ENCODE assay signal across 8 cellular contexts in the genomic region with DNA sequence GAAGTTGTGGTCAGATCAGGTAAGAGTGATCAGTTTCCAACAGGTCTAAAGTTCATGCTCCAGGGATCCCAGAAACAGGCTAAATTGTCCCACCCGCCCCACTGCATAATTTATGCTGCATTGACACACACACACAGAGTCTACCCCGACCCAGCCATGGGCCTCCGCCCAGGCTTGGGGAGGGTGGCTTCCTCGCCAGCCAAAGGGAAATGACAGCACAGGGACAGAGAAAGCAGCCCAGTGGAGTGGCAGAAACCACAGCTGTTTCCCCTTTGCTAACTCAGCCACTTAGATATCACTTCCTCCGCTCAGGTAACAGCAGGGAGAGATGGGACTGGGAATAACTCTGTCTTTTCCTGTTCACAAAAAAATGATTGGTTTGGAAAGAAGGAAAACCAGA. TPM values are rescaled to one million over a fixed set of nuclear protein-coding genes. Genes with fewer than 3 reads are reported as not detected.
DNase-seq lines count a peak whose midpoint lies in the region; ATAC-seq and TF ChIP-seq lines count a peak whose summit lies in the region.

No MANE protein-coding gene starts in this region.

- H3K4me3 ChIP-seq in CD8-positive, alpha-beta memory T cell (ENCODE audit: low read length) = no peak overlapping the region
- no peak overlapping the region for H3K4me3 ChIP-seq in smooth muscle cell

- peaks cover 96% of the 10 kb centered on the region for H4K20me1 ChIP-seq in smooth muscle cell (ENCODE audit: low read depth)

- H3K4me2 ChIP-seq in smooth muscle cell = no peak overlapping the region

- H3K27ac ChIP-seq in CD8-positive, alpha-beta memory T cell (ENCODE audit: low read depth, low read length) = no peak overlapping the region
- H3K27ac ChIP-seq in smooth muscle cell (ENCODE audit: low read depth) = no peak overlapping the region

- H3K4me1 Mint-ChIP-seq in CD8-positive, alpha-beta memory T cell = peaks cover 13 to 18% (median 17%) of the 10 kb centered on the region in 3 donors
- H3K4me1 Mint-ChIP-seq in activated T-cell treated with anti-CD3 and anti-CD28 coated beads, Interleukin-2, amount 50 U/mL, for 4 hours (ENCODE audit: low read depth) = peaks cover 25% of the 10 kb centered on the region
- peaks cover 15 to 16% of the 10 kb centered on the region in 2 donors for H3K4me1 Mint-ChIP-seq in immature natural killer cell

- H3K9ac ChIP-seq in smooth muscle cell (ENCODE audit: low read depth) = no peak overlapping the region

- POLR2A ChIA-PET in CD8-positive, alpha-beta memory T cell (lab: Charles Lee) = no interaction called here

- no peaks in the 10 kb centered on the region for H3K36me3 Mint-ChIP-seq in CD8-positive, alpha-beta memory T cell
- no peaks in the 10 kb centered on the region for H3K36me3 Mint-ChIP-seq in activated T-cell treated with anti-CD3 and anti-CD28 coated beads, Interleukin-2, amount 50 U/mL, for 4 hours (ENCODE audit: insufficient read depth)
- H3K36me3 Mint-ChIP-seq in immature natural killer cell = no peaks in the 10 kb centered on the region

- peaks cover 16% of the 10 kb centered on the region for H3K4me1 ChIP-seq in CD8-positive, alpha-beta memory T cell (ENCODE audit: insufficient read depth, low read length)
- peaks cover 16% of the 10 kb centered on the region for H3K4me1 ChIP-seq in smooth muscle cell (ENCODE audit: low read depth)

- H3K27me3 ChIP-seq in CD8-positive, alpha-beta memory T cell (ENCODE audit: insufficient read depth, low read length, poor library complexity, severe bottlenecking) = peaks cover 4% of the 10 kb centered on the region
- H3K27me3 ChIP-seq in smooth muscle cell (ENCODE audit: low read depth) = no peaks in the 10 kb centered on the region

- no peaks in the 10 kb centered on the region for H3K36me3 ChIP-seq in CD8-positive, alpha-beta memory T cell (ENCODE audit: insufficient read depth, low read length)
- H3K36me3 ChIP-seq in smooth muscle cell (ENCODE audit: low read depth) = no peaks in the 10 kb centered on the region

- peak; percentile 68 for ATAC-seq in HG03196 (IDR thresholded peaks at IDR 0.05; ENCODE audit: unreplicated experiment)
- peak; percentile 73 to 86 for ATAC-seq in activated T-cell treated with anti-CD3 and anti-CD28 coated beads, Interleukin-2, amount 50 U/mL, for 4 hours
- no peak for ATAC-seq in HG03342 (IDR thresholded peaks at IDR 0.05; ENCODE audit: unreplicated experiment)

- no peaks in the 10 kb centered on the region for H3K9me3 ChIP-seq in CD8-positive, alpha-beta memory T cell (ENCODE audit: low read length)
- no peaks in the 10 kb centered on the region for H3K9me3 ChIP-seq in smooth muscle cell (replicated peaks; ENCODE audit: low read depth)

- H3F3A ChIP-seq in smooth muscle cell (ENCODE audit: low read depth) = peaks cover 5% of the 10 kb centered on the region

- H2AFZ ChIP-seq in smooth muscle cell (ENCODE audit: low read depth) = no peak overlapping the region

- peak overlapping the region in 7 of 8 donors; percentile 8 to 77 (median 42) for H3K27ac Mint-ChIP-seq in CD8-positive, alpha-beta memory T cell
- peak overlapping the region in 1 of 6 donors; percentile 5 for H3K27ac Mint-ChIP-seq in immature natural killer cell

- H3K79me2 ChIP-seq in smooth muscle cell (ENCODE audit: low read depth) = peaks cover 94% of the 10 kb centered on the region

- peak in 1 of 5 donors; percentile 7 for DNase-seq in CD8-positive, alpha-beta memory T cell
- DNase-seq in activated T-cell treated with anti-CD3 and anti-CD28 coated beads, Interleukin-2, amount 50 U/mL, for 4 hours = peak; percentile 12
- DNase-seq in lung microvascular endothelial cell (ENCODE audit: low read depth in 2 of 2) = peak; percentile 62 to 81
- DNase-seq in NCI-H526 treated with DMSO at 0.1 percent for 48 hours (lab: John Stamatoyannopoulos, UW) = no peak
- DNase-seq in smooth muscle cell (lab: John Stamatoyannopoulos, UW; ENCODE audit: unreplicated experiment) = no peak
- DNase-seq in immature natural killer cell = no peak

- H3K9me3 Mint-ChIP-seq in CD8-positive, alpha-beta memory T cell = no peaks in the 10 kb centered on the region
- no peaks in the 10 kb centered on the region for H3K9me3 Mint-ChIP-seq in activated T-cell treated with anti-CD3 and anti-CD28 coated beads, Interleukin-2, amount 50 U/mL, for 4 hours
- no peaks in the 10 kb centered on the region for H3K9me3 Mint-ChIP-seq in immature natural killer cell

- WGBS in smooth muscle cell (ENCODE audit: low lambda C conversion rate) = 70% methylated on average over 5 of the region's 5 CpGs

- peaks cover 4 to 16% of the 10 kb centered on the region in 2 donors for H3K27me3 Mint-ChIP-seq in CD8-positive, alpha-beta memory T cell
- H3K27me3 Mint-ChIP-seq in activated T-cell treated with anti-CD3 and anti-CD28 coated beads, Interleukin-2, amount 50 U/mL, for 4 hours (ENCODE audit: low read depth) = peaks cover 4% of the 10 kb centered on the region
- H3K27me3 Mint-ChIP-seq in immature natural killer cell (ENCODE audit: low read depth in 3 of 3) = peaks cover 0 to 2% (median 1%) of the 10 kb centered on the region in 3 donors

- peak overlapping the region in 6 of 7 donors; percentile 9 to 75 (median 26) for H3K4me3 Mint-ChIP-seq in CD8-positive, alpha-beta memory T cell
- peak overlapping the region; percentile 33 for H3K4me3 Mint-ChIP-seq in activated T-cell treated with anti-CD3 and anti-CD28 coated beads, Interleukin-2, amount 50 U/mL, for 4 hours
- peak overlapping the region in 1 of 5 donors; percentile 37 for H3K4me3 Mint-ChIP-seq in immature natural killer cell

- TF ChIP-seq CTCF in smooth muscle cell (IDR thresholded peaks at IDR 0.05; ENCODE audit: borderline replicate concordance, insufficient read depth, poor library complexity, severe bottlenecking) = no peak

- CTCF ChIA-PET in CD8-positive, alpha-beta memory T cell (lab: Charles Lee) = interaction anchor here (1.0 kb wide), 1 partner anchor 87 kb away, joined by 4 read pairs; no protein-coding TSS in a partner anchor

RNA-seq across cellular contexts. Expression of a gene that starts 9.4 kb away (rescaled TPM):
- 1 to 10 TPM; 7.7 to 8.0 TPM for total RNA-seq in CD8-positive, alpha-beta memory T cell
- polyA plus RNA-seq in CD8-positive, alpha-beta memory T cell = 0.48 TPM
- 1 to 10 TPM; 2.4 to 2.8 (median 2.4) TPM for total RNA-seq in activated T-cell treated with anti-CD3 and anti-CD28 coated beads, Interleukin-2, amount 50 U/mL, for 4 hours
- 0.99 and 2.0 TPM in 2 replicates for total RNA-seq in lung microvascular endothelial cell
- 37.6 and 37.9 TPM in 2 replicates for total RNA-seq in smooth muscle cell
- polyA plus RNA-seq in smooth muscle cell = 30.1 and 33.4 TPM in 2 replicates
- under 1 TPM in 2 of 3 donors, not detected in 1; 0.07 to 0.43 TPM for polyA plus RNA-seq in immature natural killer cell

Comparison
In these comparisons a context has a peak if more than half of its experiments do, and no peak if none do; other contexts are left out.
1. DNase-seq: peak in activated T-cell treated with anti-CD3 and anti-CD28 coated beads, Interleukin-2, amount 50 U/mL, for 4 hours (single experiment) and lung microvascular endothelial cell (2 of 2); none in NCI-H526 treated with DMSO at 0.1 percent for 48 hours (single experiment), smooth muscle cell (single experiment) and immature natural killer cell (0 of 3).